In the genomic region with DNA sequence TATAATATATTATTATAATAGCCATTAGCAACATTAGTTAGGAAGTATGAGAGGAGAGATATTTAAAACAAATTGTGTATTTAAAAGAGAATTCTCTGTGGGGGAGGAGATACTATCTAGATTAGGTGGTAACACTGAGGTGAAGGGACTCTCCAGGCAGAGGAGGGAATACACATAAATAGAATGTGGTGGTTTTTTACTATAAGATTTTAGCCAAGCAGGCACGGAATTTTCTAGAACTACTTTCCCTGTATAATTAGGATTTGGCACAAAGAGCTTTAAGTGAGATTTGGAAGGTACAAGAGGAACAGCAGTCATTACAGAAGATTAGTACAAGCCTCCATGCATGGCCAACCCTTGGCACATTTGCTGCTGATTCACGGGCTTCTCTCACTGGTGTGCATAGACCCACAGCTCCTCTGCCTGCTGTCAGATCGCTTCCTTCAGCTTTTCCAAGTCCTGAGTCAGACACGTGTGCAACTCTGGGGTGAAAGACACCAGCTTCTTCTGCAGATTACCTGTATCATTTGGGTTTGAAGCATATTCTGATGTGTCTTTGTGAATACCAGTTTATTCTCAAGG, we compare ENCODE assay signal across 1 cellular context.
TF ChIP-seq lines count a peak whose summit lies in the region.

No MANE protein-coding gene starts in this region.

TF ChIP-seq in GM23338, 12 proteins besides CTCF, POLR2A, EP300 and RAD21 (continued from another document):
- TF ChIP-seq, protein P1, sequence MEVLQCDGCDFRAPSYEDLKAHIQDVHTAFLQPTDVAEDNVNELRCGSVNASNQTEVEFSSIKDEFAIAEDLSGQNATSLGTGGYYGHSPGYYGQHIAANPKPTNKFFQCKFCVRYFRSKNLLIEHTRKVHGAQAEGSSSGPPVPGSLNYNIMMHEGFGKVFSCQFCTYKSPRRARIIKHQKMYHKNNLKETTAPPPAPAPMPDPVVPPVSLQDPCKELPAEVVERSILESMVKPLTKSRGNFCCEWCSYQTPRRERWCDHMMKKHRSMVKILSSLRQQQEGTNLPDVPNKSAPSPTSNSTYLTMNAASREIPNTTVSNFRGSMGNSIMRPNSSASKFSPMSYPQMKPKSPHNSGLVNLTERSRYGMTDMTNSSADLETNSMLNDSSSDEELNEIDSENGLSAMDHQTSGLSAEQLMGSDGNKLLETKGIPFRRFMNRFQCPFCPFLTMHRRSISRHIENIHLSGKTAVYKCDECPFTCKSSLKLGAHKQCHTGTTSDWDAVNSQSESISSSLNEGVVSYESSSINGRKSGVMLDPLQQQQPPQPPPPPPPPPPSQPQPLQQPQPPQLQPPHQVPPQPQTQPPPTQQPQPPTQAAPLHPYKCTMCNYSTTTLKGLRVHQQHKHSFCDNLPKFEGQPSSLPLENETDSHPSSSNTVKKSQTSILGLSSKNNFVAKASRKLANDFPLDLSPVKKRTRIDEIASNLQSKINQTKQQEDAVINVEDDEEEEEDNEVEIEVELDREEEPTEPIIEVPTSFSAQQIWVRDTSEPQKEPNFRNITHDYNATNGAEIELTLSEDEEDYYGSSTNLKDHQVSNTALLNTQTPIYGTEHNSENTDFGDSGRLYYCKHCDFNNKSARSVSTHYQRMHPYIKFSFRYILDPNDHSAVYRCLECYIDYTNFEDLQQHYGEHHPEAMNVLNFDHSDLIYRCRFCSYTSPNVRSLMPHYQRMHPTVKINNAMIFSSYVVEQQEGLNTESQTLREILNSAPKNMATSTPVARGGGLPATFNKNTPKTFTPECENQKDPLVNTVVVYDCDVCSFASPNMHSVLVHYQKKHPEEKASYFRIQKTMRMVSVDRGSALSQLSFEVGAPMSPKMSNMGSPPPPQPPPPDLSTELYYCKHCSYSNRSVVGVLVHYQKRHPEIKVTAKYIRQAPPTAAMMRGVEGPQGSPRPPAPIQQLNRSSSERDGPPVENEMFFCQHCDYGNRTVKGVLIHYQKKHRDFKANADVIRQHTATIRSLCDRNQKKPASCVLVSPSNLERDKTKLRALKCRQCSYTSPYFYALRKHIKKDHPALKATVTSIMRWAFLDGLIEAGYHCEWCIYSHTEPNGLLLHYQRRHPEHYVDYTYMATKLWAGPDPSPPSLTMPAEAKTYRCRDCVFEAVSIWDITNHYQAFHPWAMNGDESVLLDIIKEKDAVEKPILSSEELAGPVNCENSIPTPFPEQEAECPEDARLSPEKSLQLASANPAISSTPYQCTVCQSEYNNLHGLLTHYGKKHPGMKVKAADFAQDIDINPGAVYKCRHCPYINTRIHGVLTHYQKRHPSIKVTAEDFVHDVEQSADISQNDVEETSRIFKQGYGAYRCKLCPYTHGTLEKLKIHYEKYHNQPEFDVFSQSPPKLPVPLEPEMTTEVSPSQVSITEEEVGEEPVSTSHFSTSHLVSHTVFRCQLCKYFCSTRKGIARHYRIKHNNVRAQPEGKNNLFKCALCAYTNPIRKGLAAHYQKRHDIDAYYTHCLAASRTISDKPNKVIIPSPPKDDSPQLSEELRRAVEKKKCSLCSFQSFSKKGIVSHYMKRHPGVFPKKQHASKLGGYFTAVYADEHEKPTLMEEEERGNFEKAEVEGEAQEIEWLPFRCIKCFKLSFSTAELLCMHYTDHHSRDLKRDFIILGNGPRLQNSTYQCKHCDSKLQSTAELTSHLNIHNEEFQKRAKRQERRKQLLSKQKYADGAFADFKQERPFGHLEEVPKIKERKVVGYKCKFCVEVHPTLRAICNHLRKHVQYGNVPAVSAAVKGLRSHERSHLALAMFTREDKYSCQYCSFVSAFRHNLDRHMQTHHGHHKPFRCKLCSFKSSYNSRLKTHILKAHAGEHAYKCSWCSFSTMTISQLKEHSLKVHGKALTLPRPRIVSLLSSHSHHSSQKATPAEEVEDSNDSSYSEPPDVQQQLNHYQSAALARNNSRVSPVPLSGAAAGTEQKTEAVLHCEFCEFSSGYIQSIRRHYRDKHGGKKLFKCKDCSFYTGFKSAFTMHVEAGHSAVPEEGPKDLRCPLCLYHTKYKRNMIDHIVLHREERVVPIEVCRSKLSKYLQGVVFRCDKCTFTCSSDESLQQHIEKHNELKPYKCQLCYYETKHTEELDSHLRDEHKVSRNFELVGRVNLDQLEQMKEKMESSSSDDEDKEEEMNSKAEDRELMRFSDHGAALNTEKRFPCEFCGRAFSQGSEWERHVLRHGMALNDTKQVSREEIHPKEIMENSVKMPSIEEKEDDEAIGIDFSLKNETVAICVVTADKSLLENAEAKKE (CRISPR knock-in tag; IDR thresholded peaks at IDR 0.05), result no peak
- no peak for TF ChIP-seq ZNF331 (CRISPR knock-in tag; IDR thresholded peaks at IDR 0.05; ENCODE audit: low read depth)
